8 cellular contexts compared by ENCODE assay signal in the genomic region with DNA sequence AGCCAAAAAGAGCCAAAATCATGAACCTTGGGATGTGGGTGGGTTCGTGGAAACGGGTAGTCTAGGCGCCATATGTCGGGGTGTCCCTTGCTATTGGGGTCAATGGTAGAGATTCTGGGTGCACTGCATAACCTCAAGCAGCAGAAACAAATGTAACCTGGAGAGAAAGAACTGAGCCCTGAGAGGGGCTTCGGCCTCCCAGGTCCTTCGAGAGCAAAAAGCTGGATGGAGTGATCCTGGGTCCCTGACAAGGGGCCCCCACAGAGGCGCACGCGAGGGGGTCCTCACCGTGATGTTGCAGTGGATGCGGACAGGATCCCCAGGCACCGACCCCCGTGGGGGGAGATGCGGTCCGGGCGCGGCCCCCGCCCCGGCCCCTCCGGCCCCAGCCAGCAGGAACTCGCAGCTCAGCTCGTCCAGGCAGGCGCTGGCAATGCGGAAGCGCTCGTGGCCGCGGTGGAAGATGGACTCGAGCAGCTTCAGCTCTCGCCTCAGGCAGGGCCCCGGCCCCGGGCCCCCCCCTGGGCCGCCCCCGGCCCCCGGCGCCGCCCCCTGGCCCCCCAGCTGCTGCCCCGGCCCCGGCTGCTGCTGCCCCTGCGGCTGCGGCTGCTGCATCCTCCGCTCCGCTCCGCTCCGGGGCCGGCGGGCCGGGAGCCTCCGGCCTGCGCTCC. TPM values are rescaled to one million over a fixed set of nuclear protein-coding genes. Genes with fewer than 3 reads are reported as not detected.
DNase-seq lines count a peak whose midpoint lies in the region; ATAC-seq and TF ChIP-seq lines count a peak whose summit lies in the region.

No MANE protein-coding gene starts in this region.

- 0% methylated on average over 11 of the region's 50 CpGs for WGBS in esophagus muscularis mucosa
- 1% methylated on average over 38 to 50 of the region's 50 CpGs for WGBS in aorta, 2 donors

- H3K4me1 ChIP-seq in HUES48 (ENCODE audit: control insufficient read depth, insufficient read depth, low read length) (peaks cover 20% of the 10 kb centered on the region), esophagus muscularis mucosa (peaks cover 24 to 59% (median 48%) of the 10 kb centered on the region in 4 donors), aorta (ENCODE audit: control insufficient read depth in 1 of 2, insufficient read depth in 2 of 2, low read length in 2 of 2) (peaks cover 2 to 8% of the 10 kb centered on the region in 2 donors)

- peak; percentile 0 to 15 for ATAC-seq in natural killer cell treated with Interleukin-12 subunit alpha and Interleukin-12 subunit beta and Interleukin-15 and Interleukin-18, amount 100 ng/mL, for 72 hours
- ATAC-seq in aorta (ENCODE audit: low FRiP score) = no peak

- TF ChIP-seq POLR2A in esophagus muscularis mucosa (IDR thresholded peaks at IDR 0.05; ENCODE audit: low read depth) = no peak

- no peak for TF ChIP-seq EP300 in esophagus muscularis mucosa (IDR thresholded peaks at IDR 0.05)

- no peak for TF ChIP-seq CTCF in esophagus muscularis mucosa (IDR thresholded peaks at IDR 0.05)

- H3K36me3 Mint-ChIP-seq in natural killer cell treated with Interleukin-12 subunit alpha and Interleukin-12 subunit beta and Interleukin-15 and Interleukin-18, amount 100 ng/mL, for 72 hours = peaks cover 28% of the 10 kb centered on the region

- peak overlapping the region; percentile 92 to 94 for H3K27ac Mint-ChIP-seq in natural killer cell treated with Interleukin-12 subunit alpha and Interleukin-12 subunit beta and Interleukin-15 and Interleukin-18, amount 100 ng/mL, for 72 hours

- peak overlapping the region; percentile 70 for H3K27ac ChIP-seq in HUES48 (ENCODE audit: low read depth, low read length)
- peak overlapping the region; percentile 92 to 96 (median 96) for H3K27ac ChIP-seq in esophagus muscularis mucosa (replicated peaks in 1 of 4)
- peak overlapping the region in 1 of 2 donors; percentile 53 for H3K27ac ChIP-seq in aorta (ENCODE audit: low read depth in 1 of 2, low read length in 2 of 2)

- H3K27me3 Mint-ChIP-seq in natural killer cell treated with Interleukin-12 subunit alpha and Interleukin-12 subunit beta and Interleukin-15 and Interleukin-18, amount 100 ng/mL, for 72 hours = peaks cover 0 to 2% of the 10 kb centered on the region in 2 donors

- no peaks in the 10 kb centered on the region for H3K9me3 ChIP-seq in HUES48 (ENCODE audit: control insufficient read depth, insufficient read depth, low read length)
- no peaks in the 10 kb centered on the region for H3K9me3 ChIP-seq in esophagus muscularis mucosa
- H3K9me3 ChIP-seq in aorta (ENCODE audit: control insufficient read depth, low read length) = no peaks in the 10 kb centered on the region

- peak overlapping the region; percentile 69 for H3K9ac ChIP-seq in HUES48 (ENCODE audit: low read depth, low read length)

- intact Hi-C loops in esophagus muscularis mucosa (cut with DNase I) = loop anchor here (5.0 to 10.0 kb wide), 3 partner anchors 54 to 203 kb away; partner anchors contain the start of gene IL6R
- intact Hi-C loops in aorta (cut with DNase I) = loop anchor here (2.0 to 5.0 kb wide), 4 partner anchors 49 to 379 kb away; partner anchors contain the start of gene PMVK (in 1 of the 2)

- H3K27me3 ChIP-seq in HUES48 (ENCODE audit: control insufficient read depth, insufficient read depth, low read length) (no peaks in the 10 kb centered on the region), esophagus muscularis mucosa (no peaks in the 10 kb centered on the region), aorta (ENCODE audit: control insufficient read depth in 1 of 2, insufficient read depth in 2 of 2, low read length in 1 of 2) (no peaks in the 10 kb centered on the region)

- H3K9me3 Mint-ChIP-seq in natural killer cell treated with Interleukin-12 subunit alpha and Interleukin-12 subunit beta and Interleukin-15 and Interleukin-18, amount 100 ng/mL, for 72 hours = no peaks in the 10 kb centered on the region

- peak; percentile 42 for DNase-seq in stimulated activated CD4-positive, alpha-beta T cell treated with anti-CD3 and anti-CD28 coated beads, Interleukin-15, amount 100 ng/mL, for 24 hours
- DNase-seq in stimulated activated CD4-positive, alpha-beta T cell treated with anti-CD3 and anti-CD28 coated beads, Interleukin-1b, Interleukin-23, amount 100 ng/mL, for 48 hours = no peak
- DNase-seq in activated T-cell treated with anti-CD3 and anti-CD28 coated beads for 24 hours (ENCODE audit: low read depth) (peak; percentile 6), esophagus muscularis mucosa (ENCODE audit: extremely low spot score) (no peak), aorta (peak; percentile 80 to 86), NCI-H524 treated with DMSO at 0.1 percent for 48 hours (lab: John Stamatoyannopoulos, UW) (no peak)
- no peak for DNase-seq in natural killer cell treated with Interleukin-12 subunit alpha and Interleukin-12 subunit beta and Interleukin-15 and Interleukin-18, amount 100 ng/mL, for 72 hours (ENCODE audit: low spot score)

- peak overlapping the region; percentile 83 for H3K4me3 ChIP-seq in HUES48 (ENCODE audit: low read depth, low read length)
- peak overlapping the region; percentile 84 to 99 (median 92) for H3K4me3 ChIP-seq in esophagus muscularis mucosa
- peak overlapping the region; percentile 70 to 79 for H3K4me3 ChIP-seq in aorta (ENCODE audit: low read length in 2 of 2)

- peaks cover 36 to 41% of the 10 kb centered on the region in 2 donors for H3K4me1 Mint-ChIP-seq in natural killer cell treated with Interleukin-12 subunit alpha and Interleukin-12 subunit beta and Interleukin-15 and Interleukin-18, amount 100 ng/mL, for 72 hours (ENCODE audit: low read depth in 2 of 2)

- peak overlapping the region; percentile 96 for H3K4me3 Mint-ChIP-seq in natural killer cell treated with Interleukin-12 subunit alpha and Interleukin-12 subunit beta and Interleukin-15 and Interleukin-18, amount 100 ng/mL, for 72 hours

- H3K36me3 ChIP-seq in HUES48 (ENCODE audit: control insufficient read depth, insufficient read depth, low read length) (peaks cover 28% of the 10 kb centered on the region), esophagus muscularis mucosa (peaks cover 25 to 29% (median 28%) of the 10 kb centered on the region in 4 donors), aorta (ENCODE audit: control insufficient read depth in 1 of 2, insufficient read depth in 2 of 2, low read length in 1 of 2) (peaks cover 6 to 12% of the 10 kb centered on the region in 2 donors)

RNA-seq across cellular contexts. Expression of gene UBE2Q1, which starts 0.4 kb away (rescaled TPM):
- total RNA-seq in esophagus muscularis mucosa (10 to 100 TPM; 23.7 to 41.3 (median 31.3) TPM), aorta (10 to 100 TPM; 55.5 to 63.9 TPM)
- 100 to 1,000 TPM in 1 of 2 donors, 10 to 100 TPM in 1; 95.2 to 123 TPM for total RNA-seq in natural killer cell treated with Interleukin-12 subunit alpha and Interleukin-12 subunit beta and Interleukin-15 and Interleukin-18, amount 100 ng/mL, for 72 hours
- 10 to 100 TPM; 25.5 to 34.4 TPM for polyA plus RNA-seq in aorta

RNA-seq across cellular contexts. Expression of gene CHRNB2, which starts 9.5 kb away (rescaled TPM):
- total RNA-seq in esophagus muscularis mucosa (under 1 TPM; under 0.01 to 0.65 (median 0.19) TPM), aorta (not detected)
- total RNA-seq in natural killer cell treated with Interleukin-12 subunit alpha and Interleukin-12 subunit beta and Interleukin-15 and Interleukin-18, amount 100 ng/mL, for 72 hours = not detected
- under 1 TPM in 1 of 2 donors, not detected in 1; 0.08 TPM for polyA plus RNA-seq in aorta

RNA-seq across cellular contexts. Expression of gene ADAR, which starts 49.9 kb away (rescaled TPM):
- total RNA-seq in esophagus muscularis mucosa (10 to 100 TPM; 80.2 to 96.3 (median 87.1) TPM), aorta (100 to 1,000 TPM; 125 to 138 TPM)
- 100 to 1,000 TPM; 232 to 257 TPM for total RNA-seq in natural killer cell treated with Interleukin-12 subunit alpha and Interleukin-12 subunit beta and Interleukin-15 and Interleukin-18, amount 100 ng/mL, for 72 hours
- polyA plus RNA-seq in aorta = 10 to 100 TPM; 22.9 to 33.7 TPM

RNA-seq across cellular contexts. Expression of gene SHE, which starts 55.9 kb away (rescaled TPM):
- total RNA-seq in esophagus muscularis mucosa = 10 to 100 TPM; 12.5 to 17.0 (median 12.6) TPM
- total RNA-seq in natural killer cell treated with Interleukin-12 subunit alpha and Interleukin-12 subunit beta and Interleukin-15 and Interleukin-18, amount 100 ng/mL, for 72 hours = under 1 TPM in 1 of 2 donors, not detected in 1; 0.19 TPM
- 10 to 100 TPM; 20.2 to 44.1 TPM for total RNA-seq in aorta
- 1 to 10 TPM; 2.9 to 7.0 TPM for polyA plus RNA-seq in aorta

RNA-seq across cellular contexts. Expression of gene TDRD10, which starts 56.1 kb away (rescaled TPM):
- total RNA-seq in esophagus muscularis mucosa (1 to 10 TPM; 2.3 to 5.0 (median 4.3) TPM), aorta (10 to 100 TPM in 1 of 2 donors, 1 to 10 TPM in 1; 3.8 to 16.5 TPM)
- total RNA-seq in natural killer cell treated with Interleukin-12 subunit alpha and Interleukin-12 subunit beta and Interleukin-15 and Interleukin-18, amount 100 ng/mL, for 72 hours = not detected
- polyA plus RNA-seq in aorta = 1 to 10 TPM; 1.1 to 2.6 TPM

Comparison
In these comparisons a context has a peak if more than half of its experiments do, and no peak if none do; other contexts are left out.
1. DNase-seq: peak in stimulated activated CD4-positive, alpha-beta T cell treated with anti-CD3 and anti-CD28 coated beads, Interleukin-15, amount 100 ng/mL, for 24 hours (single experiment), activated T-cell treated with anti-CD3 and anti-CD28 coated beads for 24 hours (single experiment) and aorta (2 of 2); none in stimulated activated CD4-positive, alpha-beta T cell treated with anti-CD3 and anti-CD28 coated beads, Interleukin-1b, Interleukin-23, amount 100 ng/mL, for 48 hours (single experiment), esophagus muscularis mucosa (single experiment), natural killer cell treated with Interleukin-12 subunit alpha and Interleukin-12 subunit beta and Interleukin-15 and Interleukin-18, amount 100 ng/mL, for 72 hours (single experiment) and NCI-H524 treated with DMSO at 0.1 percent for 48 hours (single experiment).
2. Peak in every context shown above with its lines, with median percentiles within 50 percentile points of each other: H3K4me3 ChIP-seq.